9 cellular contexts compared by ENCODE assay signal in genomic region chr4:151408630-151409469, GRCh38. TPM values are rescaled to one million over a fixed set of nuclear protein-coding genes. Genes with fewer than 3 reads are reported as not detected.
DNase-seq lines count a peak whose midpoint lies in the region; ATAC-seq, FAIRE-seq and TF ChIP-seq lines count a peak whose summit lies in the region.
"Had no signal": no experiment of that assay in that cellular context is flagged by ENCODE, and none has a peak within 500 bp of the region (broad histone marks: within the 10 kb centered on the region; RNA-seq: fewer than 3 reads in every experiment).

TSS of gene FHIP1A (plus strand) at chr4:151409176. CDS start at chr4:151566260, 157,084 bp downstream.

- no peak for TF ChIP-seq CTCF in D721Med (IDR thresholded peaks at IDR 0.05; ENCODE audit: insufficient read depth, missing control alignments)
- no peak for TF ChIP-seq CTCF in GM20000 (IDR thresholded peaks at IDR 0.05; ENCODE audit: extremely low read depth, missing control alignments)
- TF ChIP-seq CTCF in HL-60 (IDR thresholded peaks at IDR 0.05; ENCODE audit: insufficient read depth, low read length): no peak
- no peak for TF ChIP-seq CTCF in omental fat pad (IDR thresholded peaks at IDR 0.05)
- TF ChIP-seq CTCF in thyroid gland (IDR thresholded peaks at IDR 0.05): peak in 2 of 6 experiments; percentile 30 to 36

- peak; percentile 95 for ATAC-seq in omental fat pad (ENCODE audit: low FRiP score)

- TF ChIP-seq POLR2A in thyroid gland (IDR thresholded peaks at IDR 0.05): peak; percentile 59 to 94

- H3K27me3 ChIP-seq in HL-60 (ENCODE audit: insufficient read depth, poor library complexity, severe bottlenecking): peaks cover 17% of the 10 kb centered on the region
- no peaks in the 10 kb centered on the region for H3K27me3 ChIP-seq in thyroid gland

- FAIRE-seq in D721Med (lab: Jason Lieb, UNC) (no peak), RCC 7860 (lab: Jason Lieb, UNC) (no peak), frontal cortex (lab: Jason Lieb, UNC) (no peak)
- FAIRE-seq: islet of Langerhans had no signal

- WGBS in thyroid gland, 2 donors: 0 to 2% methylated on average over 20 to 24 of the region's 84 CpGs

- H3K36me3 ChIP-seq in thyroid gland: no peaks in the 10 kb centered on the region

- H3K4me1 ChIP-seq in thyroid gland: peaks cover 4 to 20% of the 10 kb centered on the region in 2 donors

- DNase-seq in D721Med (ENCODE audit: insufficient read length, low spot score) (peak; percentile 65), GM20000 (ENCODE audit: low spot score) (peak; percentile 89), HL-60 (ENCODE audit: low read depth in 1 of 2, low spot score in 1 of 2) (peak; percentile 14 to 30), RCC 7860 (ENCODE audit: low spot score) (peak; percentile 79), activated gamma-delta T cell treated with Interleukin-2 at 50 U/mL for 16 hours (peak; percentile 72), frontal cortex (ENCODE audit: low spot score in 2 of 2) (peak; percentile 49 to 71), omental fat pad (ENCODE audit: low spot score) (peak; percentile 48), thyroid gland (peak; percentile 95 to 97)

- H3K27ac ChIP-seq in HL-60 (replicated peaks): no peak within 1 kb of the TSS
- H3K27ac ChIP-seq in thyroid gland: peak within 1 kb of the TSS; percentile 85 to 95 (median 89)

- peak within 1 kb of the TSS; percentile 22 for H3K4me3 ChIP-seq in HL-60 (replicated peaks; ENCODE audit: insufficient read depth, low read length)
- peak within 1 kb of the TSS; percentile 52 to 62 (median 53) for H3K4me3 ChIP-seq in thyroid gland (replicated peaks in 1 of 3)

- intact Hi-C loops in thyroid gland (cut with DNase I): no loop called here

- no peaks in the 10 kb centered on the region for H3K9me3 ChIP-seq in thyroid gland

RNA-seq across cellular contexts. Expression of gene FHIP1A, which starts in this region (rescaled TPM):
- total RNA-seq in frontal cortex: 2.0 TPM
- 10 to 100 TPM in 1 of 4 donors, 1 to 10 TPM in 2, under 1 TPM in 1; 0.32 to 29.1 (median 6.2) TPM for total RNA-seq in omental fat pad
- total RNA-seq in thyroid gland: 10 to 100 TPM; 27.3 to 76.6 (median 57.1) TPM

Comparison
In these comparisons a context has a peak if more than half of its experiments do, and no peak if none do; other contexts are left out.
1. DNase-seq: peak in every context shown above with its lines; median percentile 96 in thyroid gland; 89 in GM20000; 79 in RCC 7860; 72 in activated gamma-delta T cell treated with Interleukin-2 at 50 U/mL for 16 hours; 65 in D721Med; 60 in frontal cortex; 48 in omental fat pad; 22 in HL-60.